18 cellular contexts compared by ENCODE assay signal in the genomic region with DNA sequence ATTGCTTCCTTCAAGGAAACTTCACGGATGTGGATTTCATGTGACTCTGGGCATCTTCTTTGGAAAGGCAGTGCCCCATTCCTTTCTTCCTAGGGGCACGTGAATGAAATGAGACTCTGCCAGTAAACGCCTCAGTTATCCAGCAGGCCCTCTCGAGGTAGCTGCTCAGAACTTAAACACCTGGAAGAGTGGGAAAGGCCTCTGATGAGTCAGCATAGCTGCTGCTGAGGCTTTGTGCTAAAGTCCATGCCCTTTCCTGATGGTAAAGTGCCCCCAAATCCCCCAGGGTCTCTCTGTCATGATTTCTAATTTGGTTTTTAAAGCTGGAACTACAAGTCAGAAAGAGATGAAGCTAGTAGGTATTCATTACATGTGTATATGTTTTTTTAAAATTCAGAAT. TPM values are rescaled to one million over a fixed set of nuclear protein-coding genes. Genes with fewer than 3 reads are reported as not detected.
A peak's percentile ranks its signal among the peaks of the same experiment; 100 is the strongest.
DNase-seq lines count a peak whose midpoint lies in the region; ATAC-seq and TF ChIP-seq lines count a peak whose summit lies in the region.
"Had no signal": no experiment of that assay in that cellular context is flagged by ENCODE, and none has a peak within 500 bp of the region (broad histone marks: within the 10 kb centered on the region; RNA-seq: fewer than 3 reads in every experiment).

No MANE protein-coding gene starts in this region.

- H3K4me3 Mint-ChIP-seq in T-helper 2 cell treated with Interferon-gamma antibody and Interleukin-4, amounts not matched to agents 5 μg/mL and 100 μg/mL, for 36 hours = peak overlapping the region; percentile 92
- H3K4me3 Mint-ChIP-seq: CD8-positive, alpha-beta T cell had no signal

- H3K27me3 ChIP-seq in SU-DHL-6 (ENCODE audit: low read length) (no peaks in the 10 kb centered on the region), neural cell (ENCODE audit: insufficient read depth, low read depth, low read length) (no peaks in the 10 kb centered on the region)
- H3K27me3 ChIP-seq: left lung, right atrium auricular region, upper lobe of left lung had no signal

- H3K27ac ChIP-seq in SU-DHL-6 (ENCODE audit: low read depth, low read length) = peak overlapping the region; percentile 49; the same call in 1 of the 2 replicates
- no peak overlapping the region for H3K27ac ChIP-seq in neural cell (ENCODE audit: low read length)
- H3K27ac ChIP-seq: left lung, right atrium auricular region, upper lobe of left lung had no signal

- no peak for TF ChIP-seq RAD21 in neural cell (conservative IDR thresholded peaks at IDR 0.05)

- H3K4me2 ChIP-seq in SU-DHL-6 (ENCODE audit: low read depth, low read length, poor library complexity, severe bottlenecking) = peak overlapping the region; percentile 92
- peak overlapping the region; percentile 22 for H3K4me2 ChIP-seq in neural cell (ENCODE audit: low read length)

- H3K27ac Mint-ChIP-seq in T-helper 2 cell treated with Interferon-gamma antibody and Interleukin-4, amounts not matched to agents 5 μg/mL and 100 μg/mL, for 36 hours = no peak overlapping the region
- H3K27ac Mint-ChIP-seq: CD8-positive, alpha-beta T cell had no signal

- H3K4me3 ChIP-seq in GM12864 (ENCODE audit: low read depth, low read length) (peak overlapping the region; percentile 40), SU-DHL-6 (ENCODE audit: insufficient read depth, low read length, poor library complexity, severe bottlenecking) (no peak overlapping the region), neural cell (ENCODE audit: low read length) (peak overlapping the region; percentile 50)
- H3K4me3 ChIP-seq: left lung, right atrium auricular region, upper lobe of left lung had no signal

- no peaks in the 10 kb centered on the region for H3K9me2 ChIP-seq in SU-DHL-6 (replicated peaks; ENCODE audit: insufficient read depth, low read length)
- H3K9me2 ChIP-seq in neural cell (ENCODE audit: insufficient read depth, low read length) = no peaks in the 10 kb centered on the region

- H2AFZ ChIP-seq in SU-DHL-6 (ENCODE audit: low read depth, low read length, severe bottlenecking) (no peak overlapping the region), neural cell (ENCODE audit: low read depth, low read length) (no peak overlapping the region)

- no peak for DNase-seq in T-helper 2 cell treated with Interferon-gamma antibody and Interleukin-4, amounts not matched to agents 5 μg/mL and 100 μg/mL, for 36 hours (ENCODE audit: low spot score)
- DNase-seq in T-helper 2 cell (no peak), GM12864 (ENCODE audit: low read depth) (no peak), NCI-H2081 (lab: John Stamatoyannopoulos, UW) (no peak), EL (no peak)
- DNase-seq: ACHN; activated gamma-delta T cell treated with Interleukin-2 at 50 U/mL for 16 hours; aorta; CD8-positive, alpha-beta T cell; foreskin fibroblast; left lung; stimulated activated naive CD8-positive, alpha-beta T cell treated with anti-CD3 and anti-CD28 coated beads, Interleukin-15, Interleukin-2, amounts not matched to agents 100 U/mL and 50 U/mL, for 24 hours; T-helper 1 cell; upper lobe of left lung had no signal

- H3K36me3 Mint-ChIP-seq in T-helper 2 cell treated with Interferon-gamma antibody and Interleukin-4, amounts not matched to agents 5 μg/mL and 100 μg/mL, for 36 hours (ENCODE audit: low read depth) = peaks cover 64% of the 10 kb centered on the region
- H3K36me3 Mint-ChIP-seq: CD8-positive, alpha-beta T cell had no signal

- H3K27me3 Mint-ChIP-seq in T-helper 2 cell treated with Interferon-gamma antibody and Interleukin-4, amounts not matched to agents 5 μg/mL and 100 μg/mL, for 36 hours (ENCODE audit: low read depth) = no peaks in the 10 kb centered on the region

- H3K36me3 ChIP-seq in SU-DHL-6 (ENCODE audit: low read length) = peaks cover 16% of the 10 kb centered on the region
- H3K36me3 ChIP-seq in neural cell (ENCODE audit: insufficient read depth, low read length) = no peaks in the 10 kb centered on the region
- H3K36me3 ChIP-seq: left lung, right atrium auricular region, upper lobe of left lung had no signal

- ATAC-seq in HG03159 (IDR thresholded peaks at IDR 0.05; ENCODE audit: unreplicated experiment) = no peak
- ATAC-seq: CD8-positive, alpha-beta T cell; left lung; stimulated activated naive CD8-positive, alpha-beta T cell treated with anti-CD3 and anti-CD28 coated beads, Interleukin-15, Interleukin-2, amounts not matched to agents 100 U/mL and 50 U/mL, for 24 hours had no signal

- H3F3A ChIP-seq in SU-DHL-6 (ENCODE audit: insufficient read depth) (peaks cover 7% of the 10 kb centered on the region; the same call in 1 of the 2 replicates), neural cell (ENCODE audit: insufficient read depth, low read length, poor library complexity, severe bottlenecking) (no peaks in the 10 kb centered on the region)

- peaks cover 42% of the 10 kb centered on the region for H3K4me1 Mint-ChIP-seq in T-helper 2 cell treated with Interferon-gamma antibody and Interleukin-4, amounts not matched to agents 5 μg/mL and 100 μg/mL, for 36 hours (ENCODE audit: low read depth)

- no peaks in the 10 kb centered on the region for H3K9me3 Mint-ChIP-seq in T-helper 2 cell treated with Interferon-gamma antibody and Interleukin-4, amounts not matched to agents 5 μg/mL and 100 μg/mL, for 36 hours
- H3K9me3 Mint-ChIP-seq: CD8-positive, alpha-beta T cell had no signal

- H3K9ac ChIP-seq in SU-DHL-6 (ENCODE audit: low read length) (peak overlapping the region; percentile 46; the same call in 1 of the 2 replicates), neural cell (ENCODE audit: low read length) (no peak overlapping the region)

- H3K9me3 ChIP-seq in SU-DHL-6 (ENCODE audit: insufficient read depth, low read length) = no peaks in the 10 kb centered on the region
- H3K9me3 ChIP-seq in neural cell (ENCODE audit: low read length) = no peaks in the 10 kb centered on the region
- H3K9me3 ChIP-seq: left lung, right atrium auricular region, upper lobe of left lung had no signal

- H4K20me1 ChIP-seq in SU-DHL-6 (ENCODE audit: low read depth, low read length) = peaks cover 23% of the 10 kb centered on the region; the same call in 1 of the 2 replicates
- no peaks in the 10 kb centered on the region for H4K20me1 ChIP-seq in neural cell (ENCODE audit: insufficient read depth)

- H3K79me2 ChIP-seq in SU-DHL-6 (ENCODE audit: insufficient read depth, low read length) (peaks cover 86% of the 10 kb centered on the region), neural cell (replicated peaks; ENCODE audit: insufficient read depth, low read length) (peaks cover 21% of the 10 kb centered on the region)

- TF ChIP-seq CTCF in GM12864 (IDR thresholded peaks at IDR 0.05; ENCODE audit: low read depth, low read length, missing control alignments) = no peak
- no peak for TF ChIP-seq CTCF in SU-DHL-6 (IDR thresholded peaks at IDR 0.05; ENCODE audit: insufficient read depth, low read length, poor library complexity, severe bottlenecking)
- TF ChIP-seq CTCF in neural cell (IDR thresholded peaks at IDR 0.05; ENCODE audit: poor library complexity, severe bottlenecking) = no peak

- TF ChIP-seq EP300 in neural cell (conservative IDR thresholded peaks at IDR 0.05; ENCODE audit: poor library complexity, severe bottlenecking) = no peak

TF ChIP-seq in neural cell, 6 proteins besides CTCF, POLR2A, EP300 and RAD21:
- TF ChIP-seq, protein P1, sequence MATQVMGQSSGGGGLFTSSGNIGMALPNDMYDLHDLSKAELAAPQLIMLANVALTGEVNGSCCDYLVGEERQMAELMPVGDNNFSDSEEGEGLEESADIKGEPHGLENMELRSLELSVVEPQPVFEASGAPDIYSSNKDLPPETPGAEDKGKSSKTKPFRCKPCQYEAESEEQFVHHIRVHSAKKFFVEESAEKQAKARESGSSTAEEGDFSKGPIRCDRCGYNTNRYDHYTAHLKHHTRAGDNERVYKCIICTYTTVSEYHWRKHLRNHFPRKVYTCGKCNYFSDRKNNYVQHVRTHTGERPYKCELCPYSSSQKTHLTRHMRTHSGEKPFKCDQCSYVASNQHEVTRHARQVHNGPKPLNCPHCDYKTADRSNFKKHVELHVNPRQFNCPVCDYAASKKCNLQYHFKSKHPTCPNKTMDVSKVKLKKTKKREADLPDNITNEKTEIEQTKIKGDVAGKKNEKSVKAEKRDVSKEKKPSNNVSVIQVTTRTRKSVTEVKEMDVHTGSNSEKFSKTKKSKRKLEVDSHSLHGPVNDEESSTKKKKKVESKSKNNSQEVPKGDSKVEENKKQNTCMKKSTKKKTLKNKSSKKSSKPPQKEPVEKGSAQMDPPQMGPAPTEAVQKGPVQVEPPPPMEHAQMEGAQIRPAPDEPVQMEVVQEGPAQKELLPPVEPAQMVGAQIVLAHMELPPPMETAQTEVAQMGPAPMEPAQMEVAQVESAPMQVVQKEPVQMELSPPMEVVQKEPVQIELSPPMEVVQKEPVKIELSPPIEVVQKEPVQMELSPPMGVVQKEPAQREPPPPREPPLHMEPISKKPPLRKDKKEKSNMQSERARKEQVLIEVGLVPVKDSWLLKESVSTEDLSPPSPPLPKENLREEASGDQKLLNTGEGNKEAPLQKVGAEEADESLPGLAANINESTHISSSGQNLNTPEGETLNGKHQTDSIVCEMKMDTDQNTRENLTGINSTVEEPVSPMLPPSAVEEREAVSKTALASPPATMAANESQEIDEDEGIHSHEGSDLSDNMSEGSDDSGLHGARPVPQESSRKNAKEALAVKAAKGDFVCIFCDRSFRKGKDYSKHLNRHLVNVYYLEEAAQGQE (IDR thresholded peaks at IDR 0.05; ENCODE audit: borderline replicate concordance) = no peak
- no peak for TF ChIP-seq TAF1 (IDR thresholded peaks at IDR 0.05; ENCODE audit: low read depth)
- no peak for TF ChIP-seq EZH2 (IDR thresholded peaks at IDR 0.05; ENCODE audit: borderline replicate concordance, insufficient read depth, low read length, poor library complexity, severe bottlenecking)

RNA-seq across cellular contexts. Expression of a gene that starts 3.8 kb away (rescaled TPM):
- 33.8 and 38.0 TPM in 2 replicates for polyA plus RNA-seq in neural cell
- 65.0 and 65.2 TPM in 2 replicates for polyA minus RNA-seq in neural cell
